Comparison of ENCODE assay signal across 11 cellular contexts in genomic region chr19:40445945-40446784, GRCh38. TPM values are rescaled to one million over a fixed set of nuclear protein-coding genes. Genes with fewer than 3 reads are reported as not detected.
DNase-seq lines count a peak whose midpoint lies in the region; ATAC-seq and TF ChIP-seq lines count a peak whose summit lies in the region.
"Had no signal": no experiment of that assay in that cellular context is flagged by ENCODE, and none has a peak within 500 bp of the region (broad histone marks: within the 10 kb centered on the region; RNA-seq: fewer than 3 reads in every experiment).

No MANE protein-coding gene starts in this region.

- H3K79me2 ChIP-seq in mammary epithelial cell (ENCODE audit: insufficient read depth, low read length): peaks cover 27% of the 10 kb centered on the region

- DNase-seq in HPDE6-E6E7 (ENCODE audit: extremely low spot score) (peak; percentile 58), mammary epithelial cell (peak; percentile 64), mucosa of descending colon (peak in 2 of 3 donors; percentile 58 to 80), SHP77 (lab: John Stamatoyannopoulos, UW) (no peak), superior temporal gyrus (ENCODE audit: extremely low spot score) (no peak)
- no peak for DNase-seq in NK-92 treated with Interleukin-12 subunit alpha and Interleukin-12 subunit beta, amount 100 ng/mL, for 24 hours (lab: John Stamatoyannopoulos, UW)
- no peak for DNase-seq in activated CD4-positive, CD25-positive, alpha-beta regulatory T cell treated with anti-CD3 and anti-CD28 coated beads, Interleukin-2, amount 50 U/mL, for 72 hours
- DNase-seq: activated CD4-positive, alpha-beta T cell treated with anti-CD3 and anti-CD28 coated beads for 48 hours; left ventricle myocardium superior; stimulated activated CD4-positive, alpha-beta T cell treated with anti-CD3 and anti-CD28 coated beads, Interleukin-1b, Interleukin-23, amount 100 ng/mL, for 48 hours had no signal

- H3K27ac ChIP-seq in C4-2B (peak overlapping the region; percentile 98; the same call in 1 of the 2 replicates), mammary epithelial cell (ENCODE audit: insufficient read depth, low read depth, low read length) (no peak overlapping the region)

- intact Hi-C loops in mammary epithelial cell (cut with micrococcal nuclease): loop anchor here (2.0 kb wide), 1 partner anchor 97 kb away; the partner anchor contains the start of genes C19orf47 and PLD3
- intact Hi-C loops in mucosa of descending colon (cut with DNase I, micrococcal nuclease): no loop called here

- H3K9ac ChIP-seq in mammary epithelial cell (ENCODE audit: insufficient read depth, low read length): no peak overlapping the region

- 51% methylated on average over 9 of the region's 12 CpGs for WGBS in mammary epithelial cell (ENCODE audit: low coverage, missing lambda C conversion rate)

- dilution Hi-C loops in mammary epithelial cell (cut with HindIII; ENCODE audit: low sequenced_read_pairs): loop anchor here (5.0 kb wide), 1 partner anchor 94 kb away; no protein-coding TSS in a partner anchor

- CTCF ChIA-PET in mammary epithelial cell (lab: Charles Lee; ENCODE audit: low non-redundant PET): no interaction called here

- no TSS peak for BruUV-seq in mammary epithelial cell (replicated peaks; lab: Mats Ljungman, UMichigan)

- H3K9me3 ChIP-seq in mammary epithelial cell (replicated peaks; ENCODE audit: insufficient read depth, low read length) (no peaks in the 10 kb centered on the region), mucosa of descending colon (no peaks in the 10 kb centered on the region)

- TF ChIP-seq CTCF in C4-2B (conservative IDR thresholded peaks at IDR 0.05) (no peak), mammary epithelial cell (conservative IDR thresholded peaks at IDR 0.05 in 1 of 2, IDR thresholded peaks at IDR 0.05 in 1 of 2; ENCODE audit: extremely low read depth in 1 of 2, insufficient read depth in 1 of 2, low read depth in 1 of 2, low read length in 2 of 2) (no peak), mucosa of descending colon (IDR thresholded peaks at IDR 0.05) (no peak)

- no peaks in the 10 kb centered on the region for H3K27me3 ChIP-seq in mammary epithelial cell (ENCODE audit: insufficient read depth, low read length)

- H3K4me2 ChIP-seq in mammary epithelial cell (ENCODE audit: insufficient read depth, low read depth, low read length): peak overlapping the region; percentile 25

- in situ Hi-C loops in mammary epithelial cell (cut with MboI; ENCODE audit: low sequenced_read_pairs in 2 of 2): no loop called here

- no peak overlapping the region for H3K4me3 ChIP-seq in mammary epithelial cell (replicated peaks in 1 of 3; ENCODE audit: insufficient read depth in 1 of 3, low read depth in 2 of 3, low read length in 3 of 3)
- no peak overlapping the region for H3K4me3 ChIP-seq in mucosa of descending colon

- H4K20me1 ChIP-seq in mammary epithelial cell (ENCODE audit: insufficient read depth, low read length): no peaks in the 10 kb centered on the region

- H2AFZ ChIP-seq in mammary epithelial cell (ENCODE audit: low read depth, low read length): peak overlapping the region; percentile 63

- H3K4me1 ChIP-seq in mammary epithelial cell (ENCODE audit: insufficient read depth, low read length) (peaks cover 28% of the 10 kb centered on the region), mucosa of descending colon (ENCODE audit: low read depth) (peaks cover 12% of the 10 kb centered on the region)

- peaks cover 7% of the 10 kb centered on the region for H3K36me3 ChIP-seq in mammary epithelial cell (ENCODE audit: insufficient read depth, low read length)
- H3K36me3 ChIP-seq in mucosa of descending colon (ENCODE audit: low read depth): peaks cover 5% of the 10 kb centered on the region

- no peak for ATAC-seq in mucosa of descending colon
- ATAC-seq: left ventricle myocardium superior had no signal

RNA-seq across cellular contexts. Expression of gene SERTAD3, which starts 2.0 kb away (rescaled TPM):
- total RNA-seq in mammary epithelial cell (10 to 100 TPM; 34.3 to 35.8 TPM), mucosa of descending colon (10 to 100 TPM; 39.3 to 55.4 (median 46.2) TPM)
- 19.3 TPM for polyA plus RNA-seq in mammary epithelial cell
- polyA minus RNA-seq in mammary epithelial cell: 32.7 TPM

RNA-seq across cellular contexts. Expression of gene BLVRB, which starts 19.4 kb away (rescaled TPM):
- total RNA-seq in mammary epithelial cell: 10 to 100 TPM; 57.6 to 92.5 TPM
- polyA plus RNA-seq in mammary epithelial cell: 88.3 TPM
- polyA minus RNA-seq in mammary epithelial cell: 52.5 TPM
- 10 to 100 TPM; 70.9 to 87.6 (median 76.8) TPM for total RNA-seq in mucosa of descending colon

RNA-seq across cellular contexts. Expression of gene SERTAD1, which starts 20.4 kb away (rescaled TPM):
- total RNA-seq in mammary epithelial cell (10 to 100 TPM; 20.6 to 25.8 TPM), mucosa of descending colon (10 to 100 TPM; 12.1 to 16.7 (median 14.0) TPM)
- 29.4 TPM for polyA plus RNA-seq in mammary epithelial cell
- polyA minus RNA-seq in mammary epithelial cell: 16.0 TPM

RNA-seq across cellular contexts. Expression of gene SPTBN4, which starts 20.6 kb away (rescaled TPM):
- total RNA-seq in mammary epithelial cell (under 1 TPM; 0.16 to 0.50 TPM), mucosa of descending colon (1 to 10 TPM in 1 of 3 donors, under 1 TPM in 2; 0.29 to 4.1 (median 0.82) TPM)
- 0.29 TPM for polyA plus RNA-seq in mammary epithelial cell
- polyA minus RNA-seq in mammary epithelial cell: not detected

RNA-seq across cellular contexts. Expression of gene PRX, which starts 33.0 kb away (rescaled TPM):
- total RNA-seq in mammary epithelial cell (1 to 10 TPM; 1.7 to 2.3 TPM), mucosa of descending colon (1 to 10 TPM; 1.1 to 6.8 (median 1.7) TPM)
- 0.42 TPM for polyA plus RNA-seq in mammary epithelial cell
- 0.10 TPM for polyA minus RNA-seq in mammary epithelial cell

Comparison
In these comparisons a context has a peak if more than half of its experiments do, and no peak if none do; other contexts are left out.
1. DNase-seq: peak in HPDE6-E6E7 (single experiment), mammary epithelial cell (single experiment) and mucosa of descending colon (2 of 3); none in SHP77 (0 of 2), superior temporal gyrus (single experiment), NK-92 treated with Interleukin-12 subunit alpha and Interleukin-12 subunit beta, amount 100 ng/mL, for 24 hours (single experiment) and activated CD4-positive, CD25-positive, alpha-beta regulatory T cell treated with anti-CD3 and anti-CD28 coated beads, Interleukin-2, amount 50 U/mL, for 72 hours (single experiment).